In the genomic region with DNA sequence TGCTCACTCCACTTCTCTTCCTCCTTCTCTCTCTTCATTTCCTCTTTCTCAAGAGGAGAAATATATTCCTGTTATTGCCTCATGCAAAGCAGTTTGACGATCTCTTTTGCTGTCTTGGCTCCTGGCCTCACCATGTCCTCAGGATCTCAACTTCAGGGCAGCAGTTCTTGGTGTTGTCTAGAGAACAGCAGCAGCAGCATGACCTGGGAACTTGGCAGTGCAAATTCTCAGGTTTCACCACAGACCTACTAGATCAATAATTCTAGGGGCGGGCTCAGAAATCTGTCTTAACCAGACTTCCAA, we compare ENCODE assay signal across 1 cellular context.
TF ChIP-seq lines count a peak whose summit lies in the region.

No MANE protein-coding gene starts in this region.

TF ChIP-seq in GM23338, 12 proteins besides CTCF, POLR2A, EP300 and RAD21 (continued from another document):
- TF ChIP-seq, protein P1, sequence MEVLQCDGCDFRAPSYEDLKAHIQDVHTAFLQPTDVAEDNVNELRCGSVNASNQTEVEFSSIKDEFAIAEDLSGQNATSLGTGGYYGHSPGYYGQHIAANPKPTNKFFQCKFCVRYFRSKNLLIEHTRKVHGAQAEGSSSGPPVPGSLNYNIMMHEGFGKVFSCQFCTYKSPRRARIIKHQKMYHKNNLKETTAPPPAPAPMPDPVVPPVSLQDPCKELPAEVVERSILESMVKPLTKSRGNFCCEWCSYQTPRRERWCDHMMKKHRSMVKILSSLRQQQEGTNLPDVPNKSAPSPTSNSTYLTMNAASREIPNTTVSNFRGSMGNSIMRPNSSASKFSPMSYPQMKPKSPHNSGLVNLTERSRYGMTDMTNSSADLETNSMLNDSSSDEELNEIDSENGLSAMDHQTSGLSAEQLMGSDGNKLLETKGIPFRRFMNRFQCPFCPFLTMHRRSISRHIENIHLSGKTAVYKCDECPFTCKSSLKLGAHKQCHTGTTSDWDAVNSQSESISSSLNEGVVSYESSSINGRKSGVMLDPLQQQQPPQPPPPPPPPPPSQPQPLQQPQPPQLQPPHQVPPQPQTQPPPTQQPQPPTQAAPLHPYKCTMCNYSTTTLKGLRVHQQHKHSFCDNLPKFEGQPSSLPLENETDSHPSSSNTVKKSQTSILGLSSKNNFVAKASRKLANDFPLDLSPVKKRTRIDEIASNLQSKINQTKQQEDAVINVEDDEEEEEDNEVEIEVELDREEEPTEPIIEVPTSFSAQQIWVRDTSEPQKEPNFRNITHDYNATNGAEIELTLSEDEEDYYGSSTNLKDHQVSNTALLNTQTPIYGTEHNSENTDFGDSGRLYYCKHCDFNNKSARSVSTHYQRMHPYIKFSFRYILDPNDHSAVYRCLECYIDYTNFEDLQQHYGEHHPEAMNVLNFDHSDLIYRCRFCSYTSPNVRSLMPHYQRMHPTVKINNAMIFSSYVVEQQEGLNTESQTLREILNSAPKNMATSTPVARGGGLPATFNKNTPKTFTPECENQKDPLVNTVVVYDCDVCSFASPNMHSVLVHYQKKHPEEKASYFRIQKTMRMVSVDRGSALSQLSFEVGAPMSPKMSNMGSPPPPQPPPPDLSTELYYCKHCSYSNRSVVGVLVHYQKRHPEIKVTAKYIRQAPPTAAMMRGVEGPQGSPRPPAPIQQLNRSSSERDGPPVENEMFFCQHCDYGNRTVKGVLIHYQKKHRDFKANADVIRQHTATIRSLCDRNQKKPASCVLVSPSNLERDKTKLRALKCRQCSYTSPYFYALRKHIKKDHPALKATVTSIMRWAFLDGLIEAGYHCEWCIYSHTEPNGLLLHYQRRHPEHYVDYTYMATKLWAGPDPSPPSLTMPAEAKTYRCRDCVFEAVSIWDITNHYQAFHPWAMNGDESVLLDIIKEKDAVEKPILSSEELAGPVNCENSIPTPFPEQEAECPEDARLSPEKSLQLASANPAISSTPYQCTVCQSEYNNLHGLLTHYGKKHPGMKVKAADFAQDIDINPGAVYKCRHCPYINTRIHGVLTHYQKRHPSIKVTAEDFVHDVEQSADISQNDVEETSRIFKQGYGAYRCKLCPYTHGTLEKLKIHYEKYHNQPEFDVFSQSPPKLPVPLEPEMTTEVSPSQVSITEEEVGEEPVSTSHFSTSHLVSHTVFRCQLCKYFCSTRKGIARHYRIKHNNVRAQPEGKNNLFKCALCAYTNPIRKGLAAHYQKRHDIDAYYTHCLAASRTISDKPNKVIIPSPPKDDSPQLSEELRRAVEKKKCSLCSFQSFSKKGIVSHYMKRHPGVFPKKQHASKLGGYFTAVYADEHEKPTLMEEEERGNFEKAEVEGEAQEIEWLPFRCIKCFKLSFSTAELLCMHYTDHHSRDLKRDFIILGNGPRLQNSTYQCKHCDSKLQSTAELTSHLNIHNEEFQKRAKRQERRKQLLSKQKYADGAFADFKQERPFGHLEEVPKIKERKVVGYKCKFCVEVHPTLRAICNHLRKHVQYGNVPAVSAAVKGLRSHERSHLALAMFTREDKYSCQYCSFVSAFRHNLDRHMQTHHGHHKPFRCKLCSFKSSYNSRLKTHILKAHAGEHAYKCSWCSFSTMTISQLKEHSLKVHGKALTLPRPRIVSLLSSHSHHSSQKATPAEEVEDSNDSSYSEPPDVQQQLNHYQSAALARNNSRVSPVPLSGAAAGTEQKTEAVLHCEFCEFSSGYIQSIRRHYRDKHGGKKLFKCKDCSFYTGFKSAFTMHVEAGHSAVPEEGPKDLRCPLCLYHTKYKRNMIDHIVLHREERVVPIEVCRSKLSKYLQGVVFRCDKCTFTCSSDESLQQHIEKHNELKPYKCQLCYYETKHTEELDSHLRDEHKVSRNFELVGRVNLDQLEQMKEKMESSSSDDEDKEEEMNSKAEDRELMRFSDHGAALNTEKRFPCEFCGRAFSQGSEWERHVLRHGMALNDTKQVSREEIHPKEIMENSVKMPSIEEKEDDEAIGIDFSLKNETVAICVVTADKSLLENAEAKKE (CRISPR knock-in tag; IDR thresholded peaks at IDR 0.05) = no peak
- TF ChIP-seq NANOG (IDR thresholded peaks at IDR 0.05; ENCODE audit: borderline replicate concordance) (no peak), ZNF331 (CRISPR knock-in tag; IDR thresholded peaks at IDR 0.05; ENCODE audit: low read depth) (no peak), POLR2AphosphoS5 (IDR thresholded peaks at IDR 0.05; ENCODE audit: low read depth) (no peak), JUNB (IDR thresholded peaks at IDR 0.05; ENCODE audit: unreplicated experiment) (no peak), EZH2phosphoT487 (IDR thresholded peaks at IDR 0.05; ENCODE audit: unreplicated experiment) (no peak)
- TF ChIP-seq, protein P2, sequence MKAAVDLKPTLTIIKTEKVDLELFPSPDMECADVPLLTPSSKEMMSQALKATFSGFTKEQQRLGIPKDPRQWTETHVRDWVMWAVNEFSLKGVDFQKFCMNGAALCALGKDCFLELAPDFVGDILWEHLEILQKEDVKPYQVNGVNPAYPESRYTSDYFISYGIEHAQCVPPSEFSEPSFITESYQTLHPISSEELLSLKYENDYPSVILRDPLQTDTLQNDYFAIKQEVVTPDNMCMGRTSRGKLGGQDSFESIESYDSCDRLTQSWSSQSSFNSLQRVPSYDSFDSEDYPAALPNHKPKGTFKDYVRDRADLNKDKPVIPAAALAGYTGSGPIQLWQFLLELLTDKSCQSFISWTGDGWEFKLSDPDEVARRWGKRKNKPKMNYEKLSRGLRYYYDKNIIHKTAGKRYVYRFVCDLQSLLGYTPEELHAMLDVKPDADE (IDR thresholded peaks at IDR 0.05) = no peak
